Comparison of ENCODE assay signal across 12 cellular contexts in the genomic region with DNA sequence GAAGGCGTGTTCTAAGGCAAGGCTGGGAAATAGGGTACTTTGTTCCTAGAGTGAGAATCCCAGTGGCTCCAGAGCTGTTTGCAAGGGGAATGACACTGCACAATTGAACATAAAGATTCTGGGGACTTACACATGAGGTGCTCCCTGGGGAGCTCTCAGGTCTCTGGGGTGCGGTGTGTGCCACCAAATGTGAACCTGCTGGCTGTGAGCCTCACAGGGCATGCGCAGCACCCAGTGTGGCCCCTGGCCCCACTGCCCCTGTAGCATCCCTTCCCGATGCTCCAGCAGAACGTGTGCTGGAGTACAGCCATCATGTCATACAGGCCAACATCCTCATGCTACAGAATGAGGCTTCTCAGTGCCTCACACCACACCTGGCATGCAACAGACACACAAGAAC.
"Had no signal": no experiment of that assay in that cellular context is flagged by ENCODE, and none has a peak within 500 bp of the region (broad histone marks: within the 10 kb centered on the region; RNA-seq: fewer than 3 reads in every experiment).

No MANE protein-coding gene starts in this region.

- H3K27ac Mint-ChIP-seq: activated naive CD4-positive, alpha-beta T cell treated with anti-CD3 and anti-CD28 coated beads, Interleukin-2, amount 10 ng/mL, durations not matched to agents 7 days and 5 days; activated T-cell treated with anti-CD3 and anti-CD28 coated beads, Interleukin-2, amount 50 U/mL, for 72 hours; neural progenitor cell; progenitor cell of endocrine pancreas had no signal

- H3K9me3 Mint-ChIP-seq: activated naive CD4-positive, alpha-beta T cell treated with anti-CD3 and anti-CD28 coated beads, Interleukin-2, amount 10 ng/mL, durations not matched to agents 7 days and 5 days; T-helper 2 cell treated with Interferon-gamma antibody and Interleukin-4, amounts not matched to agents 5 μg/mL and 100 μg/mL, for 36 hours had no signal

- H3K36me3 Mint-ChIP-seq: activated naive CD4-positive, alpha-beta T cell treated with anti-CD3 and anti-CD28 coated beads, Interleukin-2, amount 10 ng/mL, durations not matched to agents 7 days and 5 days; neural progenitor cell had no signal

- ATAC-seq: heart left ventricle, SK-N-SH treated with all-trans-retinoic acid at 6 μM for 48 hours had no signal

- DNase-seq: amygdala, cerebellar nuclear complex, cortex of kidney, retina, sigmoid colon had no signal

- H3K4me3 Mint-ChIP-seq: activated naive CD4-positive, alpha-beta T cell treated with anti-CD3 and anti-CD28 coated beads, Interleukin-2, amount 10 ng/mL, durations not matched to agents 7 days and 5 days; activated T-cell treated with anti-CD3 and anti-CD28 coated beads, Interleukin-2, amount 50 U/mL, for 72 hours; neural progenitor cell; T-helper 2 cell treated with Interferon-gamma antibody and Interleukin-4, amounts not matched to agents 5 μg/mL and 100 μg/mL, for 36 hours had no signal
